ENCODE assay signal across 8 cellular contexts in the genomic region with DNA sequence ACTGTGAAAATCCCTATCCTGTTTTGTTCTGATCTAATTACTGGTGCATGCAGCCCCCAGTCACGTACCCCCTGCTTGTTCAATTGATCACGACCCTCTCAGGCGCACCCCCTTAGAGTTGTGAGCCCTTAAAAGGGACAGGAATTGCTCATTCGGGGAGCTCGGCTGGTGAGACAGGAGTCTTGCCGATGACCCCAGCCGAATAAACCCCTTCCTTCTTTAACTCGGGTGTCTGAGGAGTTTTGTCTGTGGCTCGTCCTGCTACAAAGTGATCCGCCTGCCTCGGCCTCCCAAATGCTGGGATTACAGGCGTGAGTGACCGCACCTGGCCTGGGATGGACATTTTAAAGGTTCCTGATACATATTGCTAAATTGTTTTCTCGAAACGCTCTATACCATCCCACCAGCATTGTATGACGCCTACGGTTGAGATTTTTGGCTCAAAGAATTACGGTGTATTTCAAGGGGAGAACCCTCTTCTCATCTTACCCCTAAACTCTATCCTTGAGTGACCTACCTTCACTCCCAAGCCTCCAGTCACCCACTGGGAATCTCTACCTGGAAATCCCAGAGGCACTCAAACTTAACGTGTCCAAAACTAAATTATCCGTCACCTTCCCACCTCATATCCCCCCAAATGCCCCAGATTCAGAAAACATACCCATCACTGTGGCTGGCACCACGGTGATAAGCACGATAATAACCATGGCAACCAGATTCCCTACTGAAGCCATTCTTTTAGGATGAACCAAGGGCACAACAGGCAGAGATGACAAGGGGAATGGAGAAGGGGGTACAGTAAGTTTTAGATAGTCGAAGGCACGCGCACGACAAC. TPM values are rescaled to one million over a fixed set of nuclear protein-coding genes. Genes with fewer than 3 reads are reported as not detected.
DNase-seq lines count a peak whose midpoint lies in the region; ATAC-seq, FAIRE-seq and TF ChIP-seq lines count a peak whose summit lies in the region.

No MANE protein-coding gene starts in this region.

- H3K9me3 ChIP-seq in CD4-positive, alpha-beta memory T cell (ENCODE audit: control insufficient read depth in 1 of 2, low read length in 2 of 2): no peaks in the 10 kb centered on the region
- no peaks in the 10 kb centered on the region for H3K9me3 ChIP-seq in kidney (ENCODE audit: control insufficient read depth in 1 of 2, low read length in 2 of 2)
- H3K9me3 ChIP-seq in thoracic aorta: no peaks in the 10 kb centered on the region

- H3K36me3 Mint-ChIP-seq in CD4-positive, alpha-beta memory T cell: peaks cover 4 to 17% of the 10 kb centered on the region in 2 donors
- peaks cover 30% of the 10 kb centered on the region for H3K36me3 Mint-ChIP-seq in activated T-helper 2 cell treated with anti-CD3 and anti-CD28 coated beads, Interferon-gamma antibody, Interleukin-2, Interleukin-4, amounts not matched to agents 10 μg/mL and 5 μg/mL and 100 μg/mL, durations not matched to agents 14 hours and 24 hours and 36 hours (ENCODE audit: low read depth)

- H3K9ac ChIP-seq in kidney (ENCODE audit: low read length in 2 of 2): peak overlapping the region; percentile 93 to 99

- peaks cover 27 to 64% (median 35%) of the 10 kb centered on the region in 4 donors for H3K4me1 Mint-ChIP-seq in CD4-positive, alpha-beta memory T cell
- H3K4me1 Mint-ChIP-seq in activated T-helper 2 cell treated with anti-CD3 and anti-CD28 coated beads, Interferon-gamma antibody, Interleukin-2, Interleukin-4, amounts not matched to agents 10 μg/mL and 5 μg/mL and 100 μg/mL, durations not matched to agents 14 hours and 24 hours and 36 hours (ENCODE audit: low read depth): peaks cover 29% of the 10 kb centered on the region

- H3K4me3 Mint-ChIP-seq in CD4-positive, alpha-beta memory T cell: peak overlapping the region; percentile 92 to 97 (median 93)
- H3K4me3 Mint-ChIP-seq in activated T-helper 2 cell treated with anti-CD3 and anti-CD28 coated beads, Interferon-gamma antibody, Interleukin-2, Interleukin-4, amounts not matched to agents 10 μg/mL and 5 μg/mL and 100 μg/mL, durations not matched to agents 14 hours and 24 hours and 36 hours (ENCODE audit: low read depth): peak overlapping the region; percentile 87

- DNase-seq in CD4-positive, alpha-beta memory T cell: no peak
- no peak for DNase-seq in activated T-helper 2 cell treated with anti-CD3 and anti-CD28 coated beads, Interferon-gamma antibody, Interleukin-2, Interleukin-4, amounts not matched to agents 10 μg/mL and 5 μg/mL and 100 μg/mL, durations not matched to agents 14 hours and 24 hours and 36 hours (ENCODE audit: low spot score)
- DNase-seq in kidney (peak; percentile 49), thoracic aorta (ENCODE audit: low spot score) (no peak), SKM-1 treated with dmso at 0.1 percent for 144 hours (lab: John Stamatoyannopoulos, UW; ENCODE audit: unreplicated experiment) (no peak)
- no peak for DNase-seq in stimulated activated CD4-positive, alpha-beta T cell treated with anti-CD3 and anti-CD28 coated beads, Interleukin-4, amount 100 ng/mL, for 1 hour

- CTCF ChIA-PET in CD4-positive, alpha-beta memory T cell (lab: Charles Lee; ENCODE audit: partially characterized antibody): interaction anchor here (1.1 to 2.2 kb wide), 5 partner anchors 15 to 572 kb away, joined by 3 to 18 read pairs (median 10); a partner anchor contains a TSS

- POLR2A ChIA-PET in CD4-positive, alpha-beta memory T cell (lab: Charles Lee; ENCODE audit: partially characterized antibody): interaction anchor here (0.8 to 1.9 kb wide), 14 partner anchors 13 to 791 kb away, joined by 3 to 19 read pairs (median 4); a partner anchor contains a TSS

- H3K27ac Mint-ChIP-seq in CD4-positive, alpha-beta memory T cell: peak overlapping the region; percentile 94 to 97 (median 96)
- peak overlapping the region; percentile 81 for H3K27ac Mint-ChIP-seq in activated T-helper 2 cell treated with anti-CD3 and anti-CD28 coated beads, Interferon-gamma antibody, Interleukin-2, Interleukin-4, amounts not matched to agents 10 μg/mL and 5 μg/mL and 100 μg/mL, durations not matched to agents 14 hours and 24 hours and 36 hours

- H3K9me3 Mint-ChIP-seq in CD4-positive, alpha-beta memory T cell: peaks cover 0 to 3% (median 0%) of the 10 kb centered on the region in 8 donors
- no peaks in the 10 kb centered on the region for H3K9me3 Mint-ChIP-seq in activated T-helper 2 cell treated with anti-CD3 and anti-CD28 coated beads, Interferon-gamma antibody, Interleukin-2, Interleukin-4, amounts not matched to agents 10 μg/mL and 5 μg/mL and 100 μg/mL, durations not matched to agents 14 hours and 24 hours and 36 hours

- no peaks in the 10 kb centered on the region for H3K36me3 ChIP-seq in CD4-positive, alpha-beta memory T cell (ENCODE audit: insufficient read depth, low read length)
- no peaks in the 10 kb centered on the region for H3K36me3 ChIP-seq in kidney (ENCODE audit: control insufficient read depth in 1 of 2, insufficient read depth in 2 of 2, low read length in 2 of 2)
- H3K36me3 ChIP-seq in thoracic aorta: no peaks in the 10 kb centered on the region

- intact Hi-C loops in CD4-positive, alpha-beta memory T cell (cut with micrococcal nuclease): loop anchor here (1.0 to 5.0 kb wide), 2 partner anchors 72 to 79 kb away; a partner anchor contains a TSS
- intact Hi-C loops in activated T-helper 2 cell treated with anti-CD3 and anti-CD28 coated beads, Interferon-gamma antibody, Interleukin-2, Interleukin-4, amounts not matched to agents 10 μg/mL and 5 μg/mL and 100 μg/mL, durations not matched to agents 14 hours and 24 hours and 36 hours (cut with micrococcal nuclease): loop anchor here (5.0 kb wide), 1 partner anchor 129 kb away; a partner anchor contains a TSS
- intact Hi-C loops in kidney (cut with DNase I): no loop called here

- H3K4me3 ChIP-seq in CD4-positive, alpha-beta memory T cell (ENCODE audit: low read length in 2 of 2): peak overlapping the region; percentile 67 to 99
- H3K4me3 ChIP-seq in kidney (ENCODE audit: low read length in 2 of 2) (peak overlapping the region; percentile 81 to 98), thoracic aorta (peak overlapping the region; percentile 84)

- no peaks in the 10 kb centered on the region for H3K27me3 Mint-ChIP-seq in CD4-positive, alpha-beta memory T cell
- no peaks in the 10 kb centered on the region for H3K27me3 Mint-ChIP-seq in activated T-helper 2 cell treated with anti-CD3 and anti-CD28 coated beads, Interferon-gamma antibody, Interleukin-2, Interleukin-4, amounts not matched to agents 10 μg/mL and 5 μg/mL and 100 μg/mL, durations not matched to agents 14 hours and 24 hours and 36 hours (ENCODE audit: low read depth)

- peaks cover 23% of the 10 kb centered on the region for H3K4me1 ChIP-seq in CD4-positive, alpha-beta memory T cell (ENCODE audit: insufficient read depth, low read length)
- H3K4me1 ChIP-seq in kidney (ENCODE audit: control insufficient read depth in 1 of 2, insufficient read depth in 1 of 2, low read depth in 1 of 2, low read length in 2 of 2) (peaks cover 6 to 13% of the 10 kb centered on the region in 2 donors), thoracic aorta (ENCODE audit: control insufficient read depth in 1 of 2, low read depth in 2 of 2) (peaks cover 6 to 17% of the 10 kb centered on the region in 2 donors)

- no peaks in the 10 kb centered on the region for H3K27me3 ChIP-seq in CD4-positive, alpha-beta memory T cell (ENCODE audit: insufficient read depth, low read length)
- H3K27me3 ChIP-seq in thoracic aorta (replicated peaks; ENCODE audit: insufficient read depth): no peaks in the 10 kb centered on the region

- TF ChIP-seq CTCF in kidney (IDR thresholded peaks at IDR 0.05; ENCODE audit: borderline replicate concordance, extremely low read depth, insufficient read depth): no peak
- TF ChIP-seq CTCF in thoracic aorta (IDR thresholded peaks at IDR 0.05): no peak

- FAIRE-seq in kidney (lab: Jason Lieb, UNC): no peak

- ATAC-seq in HG02763 (IDR thresholded peaks at IDR 0.05; ENCODE audit: unreplicated experiment) (peak; percentile 7), thoracic aorta (ENCODE audit: insufficient number of reproducible peaks, low FRiP score, low read depth) (no peak), HG02981 (IDR thresholded peaks at IDR 0.05; ENCODE audit: unreplicated experiment) (no peak)

- H3K27ac ChIP-seq in CD4-positive, alpha-beta memory T cell (ENCODE audit: low read depth, low read length): peak overlapping the region; percentile 92
- H3K27ac ChIP-seq in kidney (ENCODE audit: low read depth in 2 of 2, low read length in 2 of 2) (peak overlapping the region; percentile 90 to 99), thoracic aorta (peak overlapping the region; percentile 74 to 79)

RNA-seq across cellular contexts. Expression of a gene that starts 0.8 kb away (rescaled TPM):
- 10 to 100 TPM; 26.4 to 27.3 TPM for total RNA-seq in CD4-positive, alpha-beta memory T cell
- polyA plus RNA-seq in CD4-positive, alpha-beta memory T cell: 10 to 100 TPM in 1 of 2 donors, 1 to 10 TPM in 1; 7.8 to 13.7 TPM
- total RNA-seq in activated T-helper 2 cell treated with anti-CD3 and anti-CD28 coated beads, Interferon-gamma antibody, Interleukin-2, Interleukin-4, amounts not matched to agents 10 μg/mL and 5 μg/mL and 100 μg/mL, durations not matched to agents 14 hours and 24 hours and 36 hours: 74.5 and 74.6 TPM in 2 replicates
- total RNA-seq in kidney: 6.5 TPM
- polyA plus RNA-seq in kidney (ENCODE audit: insufficient read depth, low read depth, low replicate concordance): 13.6 TPM
- 10 to 100 TPM in 1 of 2 donors, 1 to 10 TPM in 1; 5.6 to 13.5 TPM for total RNA-seq in thoracic aorta

RNA-seq across cellular contexts. Expression of a gene that starts 53.7 kb away (rescaled TPM):
- total RNA-seq in CD4-positive, alpha-beta memory T cell: under 1 TPM; 0.55 to 0.67 TPM
- polyA plus RNA-seq in CD4-positive, alpha-beta memory T cell: not detected
- 3.4 and 5.1 TPM in 2 replicates for total RNA-seq in activated T-helper 2 cell treated with anti-CD3 and anti-CD28 coated beads, Interferon-gamma antibody, Interleukin-2, Interleukin-4, amounts not matched to agents 10 μg/mL and 5 μg/mL and 100 μg/mL, durations not matched to agents 14 hours and 24 hours and 36 hours
- total RNA-seq in kidney (13.7 TPM), thoracic aorta (10 to 100 TPM in 1 of 2 donors, 1 to 10 TPM in 1; 8.5 to 18.7 TPM)
- polyA plus RNA-seq in kidney (ENCODE audit: insufficient read depth, low read depth, low replicate concordance): 19.4 TPM
